Comparison of ENCODE assay signal across 1 cellular context in genomic region chr20:62305765-62306431, GRCh38.
A peak's percentile ranks its signal among the peaks of the same experiment; 100 is the strongest.
TF ChIP-seq lines count a peak whose summit lies in the region.

No MANE protein-coding gene starts in this region.

TF ChIP-seq in HepG2, 621 proteins besides CTCF, POLR2A, EP300 and RAD21 (continued from another document and continues in another):
- TF ChIP-seq ZNF761 (CRISPR knock-in tag; conservative IDR thresholded peaks at IDR 0.05) (no peak), TEAD3 (CRISPR knock-in tag; optimal IDR thresholded peaks at IDR 0.05; ENCODE audit: borderline replicate concordance) (peak; percentile 14), MIER2 (CRISPR knock-in tag; IDR thresholded peaks at IDR 0.05) (no peak), ZNF749 (CRISPR knock-in tag; IDR thresholded peaks at IDR 0.05; ENCODE audit: borderline replicate concordance) (0 out of 2 replicates have a peak, but pooled peaks have one; percentile 45), ATF3 (CRISPR knock-in tag; IDR thresholded peaks at IDR 0.05) (no peak), UBTF (CRISPR knock-in tag; IDR thresholded peaks at IDR 0.05) (no peak), TAF1 (CRISPR knock-in tag; IDR thresholded peaks at IDR 0.05) (no peak), ZNF629 (CRISPR knock-in tag; conservative IDR thresholded peaks at IDR 0.05) (no peak), ZBTB14 (CRISPR knock-in tag; IDR thresholded peaks at IDR 0.05) (no peak), ZSCAN30 (CRISPR knock-in tag; IDR thresholded peaks at IDR 0.05) (no peak), ZFP37 (CRISPR knock-in tag; IDR thresholded peaks at IDR 0.05; ENCODE audit: borderline replicate concordance) (no peak), ZNF317 (CRISPR knock-in tag; IDR thresholded peaks at IDR 0.05) (no peak), SNAPC4 (CRISPR knock-in tag; IDR thresholded peaks at IDR 0.05) (no peak), PATZ1 (CRISPR knock-in tag; IDR thresholded peaks at IDR 0.05) (no peak), SMAD9 (CRISPR knock-in tag; IDR thresholded peaks at IDR 0.05) (no peak), ARNTL (CRISPR knock-in tag; IDR thresholded peaks at IDR 0.05) (no peak), MED8 (CRISPR knock-in tag; IDR thresholded peaks at IDR 0.05; ENCODE audit: insufficient replicate concordance) (peak; percentile 41), FOSL1 (CRISPR knock-in tag; IDR thresholded peaks at IDR 0.05; ENCODE audit: borderline replicate concordance) (no peak), ZBTB10 (CRISPR knock-in tag; IDR thresholded peaks at IDR 0.05; ENCODE audit: borderline replicate concordance) (no peak), ZNF30 (CRISPR knock-in tag; IDR thresholded peaks at IDR 0.05) (no peak), PTBP1 (IDR thresholded peaks at IDR 0.05; ENCODE audit: low read depth, low read length, poor library complexity, severe bottlenecking) (peak; percentile 32), ZNF562 (CRISPR knock-in tag; IDR thresholded peaks at IDR 0.05; ENCODE audit: borderline replicate concordance) (no peak), FOXC1 (CRISPR knock-in tag; IDR thresholded peaks at IDR 0.05; ENCODE audit: borderline replicate concordance) (no peak), IKZF4 (CRISPR knock-in tag; IDR thresholded peaks at IDR 0.05; ENCODE audit: borderline replicate concordance, low read depth, not compliant biosample characterization) (no peak), HES4 (CRISPR knock-in tag; IDR thresholded peaks at IDR 0.05; ENCODE audit: borderline replicate concordance) (no peak), GRHL1 (CRISPR knock-in tag; conservative IDR thresholded peaks at IDR 0.05) (no peak), ZNF33A (CRISPR knock-in tag; IDR thresholded peaks at IDR 0.05; ENCODE audit: borderline replicate concordance) (no peak), GPBP1L1 (CRISPR knock-in tag; IDR thresholded peaks at IDR 0.05) (no peak), NFAT5 (CRISPR knock-in tag; IDR thresholded peaks at IDR 0.05) (no peak), FOXJ3 (CRISPR knock-in tag; IDR thresholded peaks at IDR 0.05; ENCODE audit: borderline replicate concordance) (no peak), ZIK1 (CRISPR knock-in tag; IDR thresholded peaks at IDR 0.05; ENCODE audit: borderline replicate concordance, low read depth) (no peak), ZNF234 (CRISPR knock-in tag; conservative IDR thresholded peaks at IDR 0.05) (no peak), E2F2 (CRISPR knock-in tag; IDR thresholded peaks at IDR 0.05; ENCODE audit: borderline replicate concordance) (no peak)
